29 cellular contexts compared by ENCODE assay signal in the genomic region with DNA sequence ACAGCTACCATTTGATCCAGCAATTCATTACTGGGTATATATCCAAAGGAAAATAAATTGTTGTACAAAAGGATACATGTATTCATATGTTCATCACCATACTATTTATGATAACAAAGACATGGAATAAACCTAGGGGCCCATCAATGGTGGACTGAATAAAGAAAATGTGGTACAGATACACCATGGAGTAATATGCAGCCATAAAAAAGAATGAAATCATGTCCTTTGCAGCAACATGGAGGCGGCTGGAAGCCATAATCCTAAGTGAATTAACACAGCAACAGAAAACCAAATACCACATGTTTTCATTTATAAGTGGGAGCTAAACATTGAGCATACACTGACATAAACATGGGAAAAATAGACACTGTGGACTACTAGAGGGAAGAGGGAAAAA.
"Had no signal": no experiment of that assay in that cellular context is flagged by ENCODE, and none has a peak within 500 bp of the region (broad histone marks: within the 10 kb centered on the region; RNA-seq: fewer than 3 reads in every experiment).

No MANE protein-coding gene starts in this region.

- H3K9me3 ChIP-seq: esophagus muscularis mucosa, lower lobe of right lung, ovary, right lobe of liver, testis, tibial artery had no signal

- H3K36me3 ChIP-seq: ovary, right lobe of liver had no signal

- H3K4me2 ChIP-seq: smooth muscle cell had no signal

- H3K27me3 ChIP-seq: esophagus muscularis mucosa, foreskin keratinocyte, heart right ventricle, ovary, right lobe of liver, testis, tibial artery had no signal

- H3K4me1 ChIP-seq: testis had no signal

- H3K27ac ChIP-seq: coronary artery, esophagus muscularis mucosa, foreskin keratinocyte, lower lobe of right lung, ovary, right lobe of liver, testis, tibial artery had no signal

- FAIRE-seq: endothelial cell of umbilical vein had no signal

- H3K4me3 ChIP-seq: coronary artery, esophagus muscularis mucosa, heart right ventricle, lower lobe of right lung, ovary, right lobe of liver, smooth muscle cell, testis, tibial artery had no signal

- DNase-seq: dermis blood vessel endothelial cell; effector memory CD4-positive, alpha-beta T cell; foreskin keratinocyte; glutamatergic neuron; heart right ventricle; hippocampal formation; islet precursor cell; kidney glomerular epithelial cell; left colon; left ventricle myocardium superior; lower lobe of right lung; natural killer cell; occipital lobe; ovary; posterior cingulate gyrus; retina; right lobe of liver; stimulated activated CD4-positive, alpha-beta T cell treated with anti-CD3 and anti-CD28 coated beads, Interleukin-12 subunit alpha, Interleukin-12 subunit beta, amount 100 ng/mL, for 4 hours; stimulated activated CD4-positive, alpha-beta T cell treated with anti-CD3 and anti-CD28 coated beads, Interleukin-1b, Interleukin-23, amount 100 ng/mL, for 48 hours; stimulated activated CD4-positive, alpha-beta T cell treated with anti-CD3 and anti-CD28 coated beads, Interleukin-4, amount 100 ng/mL, for 1 hour; stimulated activated naive CD8-positive, alpha-beta T cell treated with anti-CD3 and anti-CD28 coated beads, Interleukin-15, Interleukin-2, amounts not matched to agents 100 U/mL and 50 U/mL, for 24 hours; substantia nigra; testis; tibial artery had no signal

- ATAC-seq: foreskin keratinocyte; heart right ventricle; left colon; left ventricle myocardium superior; lower lobe of right lung; natural killer cell; right lobe of liver; stimulated activated effector memory CD8-positive, alpha-beta T cell treated with anti-CD3 and anti-CD28 coated beads, Interleukin-12 subunit alpha, Interleukin-12 subunit beta, amount 100 ng/mL, for 72 hours; stimulated activated naive CD8-positive, alpha-beta T cell treated with anti-CD3 and anti-CD28 coated beads, Interleukin-15, Interleukin-2, amounts not matched to agents 100 U/mL and 50 U/mL, for 24 hours had no signal
